ENCODE assay signal across 8 cellular contexts in genomic region chr13:49584771-49585182, GRCh38. TPM values are rescaled to one million over a fixed set of nuclear protein-coding genes. Genes with fewer than 3 reads are reported as not detected.
DNase-seq lines count a peak whose midpoint lies in the region; ATAC-seq and TF ChIP-seq lines count a peak whose summit lies in the region.

No MANE protein-coding gene starts in this region.

- DNase-seq in BE2C (no peak), left ventricle myocardium inferior (no peak), mucosa of gallbladder (ENCODE audit: low spot score) (no peak), GM13977 (ENCODE audit: low spot score) (no peak)
- DNase-seq in activated T-helper 1 cell treated with anti-CD3 and anti-CD28 coated beads, Interleukin-12 subunit alpha, Interleukin-12 subunit beta, Interleukin-2, Interleukin-4 antibody, amounts not matched to agents 30 ng/mL and 10 ng/mL and 1 ng/mL, durations not matched to agents 14 hours and 24 hours and 36 hours (ENCODE audit: low spot score): no peak

- H3K4me1 ChIP-seq in BE2C (no peaks in the 10 kb centered on the region), left ventricle myocardium inferior (peaks cover 30% of the 10 kb centered on the region), rectal smooth muscle tissue (ENCODE audit: control insufficient read depth, insufficient read depth, low read length) (no peaks in the 10 kb centered on the region)

- H3K27ac Mint-ChIP-seq in activated T-helper 1 cell treated with anti-CD3 and anti-CD28 coated beads, Interleukin-12 subunit alpha, Interleukin-12 subunit beta, Interleukin-2, Interleukin-4 antibody, amounts not matched to agents 30 ng/mL and 10 ng/mL and 1 ng/mL, durations not matched to agents 14 hours and 24 hours and 36 hours: peak overlapping the region; percentile 93

- H3K27me3 ChIP-seq in BE2C (no peaks in the 10 kb centered on the region), left ventricle myocardium inferior (ENCODE audit: low read depth) (no peaks in the 10 kb centered on the region), rectal smooth muscle tissue (ENCODE audit: control insufficient read depth, insufficient read depth, low read length) (no peaks in the 10 kb centered on the region)

- H3K4me1 Mint-ChIP-seq in activated T-helper 1 cell treated with anti-CD3 and anti-CD28 coated beads, Interleukin-12 subunit alpha, Interleukin-12 subunit beta, Interleukin-2, Interleukin-4 antibody, amounts not matched to agents 30 ng/mL and 10 ng/mL and 1 ng/mL, durations not matched to agents 14 hours and 24 hours and 36 hours (ENCODE audit: low read depth): peaks cover 20% of the 10 kb centered on the region

- in situ Hi-C loops in GM13977 (cut with MboI; ENCODE audit: low pct_unique_long_range_greater_than_20kb, low sequenced_read_pairs, unreplicated experiment): no loop called here

- H3K9me3 Mint-ChIP-seq in activated T-helper 1 cell treated with anti-CD3 and anti-CD28 coated beads, Interleukin-12 subunit alpha, Interleukin-12 subunit beta, Interleukin-2, Interleukin-4 antibody, amounts not matched to agents 30 ng/mL and 10 ng/mL and 1 ng/mL, durations not matched to agents 14 hours and 24 hours and 36 hours: no peaks in the 10 kb centered on the region

- peaks cover 10% of the 10 kb centered on the region for H3K36me3 Mint-ChIP-seq in activated T-helper 1 cell treated with anti-CD3 and anti-CD28 coated beads, Interleukin-12 subunit alpha, Interleukin-12 subunit beta, Interleukin-2, Interleukin-4 antibody, amounts not matched to agents 30 ng/mL and 10 ng/mL and 1 ng/mL, durations not matched to agents 14 hours and 24 hours and 36 hours (ENCODE audit: low read depth)

- peak overlapping the region; percentile 87 for H3K27ac ChIP-seq in left ventricle myocardium inferior (replicated peaks)
- peak overlapping the region; percentile 67 for H3K27ac ChIP-seq in rectal smooth muscle tissue (ENCODE audit: low read depth, low read length)

- no peaks in the 10 kb centered on the region for H3K27me3 Mint-ChIP-seq in activated T-helper 1 cell treated with anti-CD3 and anti-CD28 coated beads, Interleukin-12 subunit alpha, Interleukin-12 subunit beta, Interleukin-2, Interleukin-4 antibody, amounts not matched to agents 30 ng/mL and 10 ng/mL and 1 ng/mL, durations not matched to agents 14 hours and 24 hours and 36 hours (ENCODE audit: insufficient read depth)

- TF ChIP-seq CTCF in BE2C (IDR thresholded peaks at IDR 0.05; ENCODE audit: low read depth, low read length): no peak
- no peak for TF ChIP-seq CTCF in left ventricle myocardium inferior (IDR thresholded peaks at IDR 0.05; ENCODE audit: borderline replicate concordance)
- no peak for TF ChIP-seq CTCF in GM13977 (IDR thresholded peaks at IDR 0.05; ENCODE audit: extremely low read depth, insufficient read depth, missing control alignments)

- H3K4me3 Mint-ChIP-seq in activated T-helper 1 cell treated with anti-CD3 and anti-CD28 coated beads, Interleukin-12 subunit alpha, Interleukin-12 subunit beta, Interleukin-2, Interleukin-4 antibody, amounts not matched to agents 30 ng/mL and 10 ng/mL and 1 ng/mL, durations not matched to agents 14 hours and 24 hours and 36 hours: peak overlapping the region; percentile 90

- no peaks in the 10 kb centered on the region for H3K9me3 ChIP-seq in BE2C
- no peaks in the 10 kb centered on the region for H3K9me3 ChIP-seq in left ventricle myocardium inferior (replicated peaks)

- peak overlapping the region; percentile 61 for H3K9ac ChIP-seq in rectal smooth muscle tissue (ENCODE audit: low read length)

- ATAC-seq in GM19351 (IDR thresholded peaks at IDR 0.05; ENCODE audit: unreplicated experiment): peak; percentile 20
- ATAC-seq in HG03439 (IDR thresholded peaks at IDR 0.05; ENCODE audit: unreplicated experiment): peak; percentile 26

- H3K36me3 ChIP-seq in BE2C: peaks cover 6% of the 10 kb centered on the region; the same call in 1 of the 2 replicates
- peaks cover 15% of the 10 kb centered on the region for H3K36me3 ChIP-seq in left ventricle myocardium inferior
- H3K36me3 ChIP-seq in rectal smooth muscle tissue (ENCODE audit: control insufficient read depth, insufficient read depth, low read length): peaks cover 7% of the 10 kb centered on the region

- intact Hi-C loops in activated T-helper 1 cell treated with anti-CD3 and anti-CD28 coated beads, Interleukin-12 subunit alpha, Interleukin-12 subunit beta, Interleukin-2, Interleukin-4 antibody, amounts not matched to agents 30 ng/mL and 10 ng/mL and 1 ng/mL, durations not matched to agents 14 hours and 24 hours and 36 hours (cut with micrococcal nuclease): loop anchor here (1.0 to 5.0 kb wide), 8 partner anchors 8 to 498 kb away; partner anchors contain the start of genes CAB39L, CDADC1, EBPL and SETDB2
- intact Hi-C loops in left ventricle myocardium inferior (cut with micrococcal nuclease): no loop called here

- H3K4me3 ChIP-seq in BE2C (ENCODE audit: low read depth, low read length) (peak overlapping the region; percentile 95), left ventricle myocardium inferior (peak overlapping the region; percentile 82), rectal smooth muscle tissue (ENCODE audit: low read length) (peak overlapping the region; percentile 88)

RNA-seq across cellular contexts. Expression of gene RCBTB1, which starts 0.6 kb away (rescaled TPM):
- polyA plus RNA-seq in BE2C (2012; ENCODE audit: insufficient read depth, insufficient read length, low read depth): 13.7 TPM
- total RNA-seq in activated T-helper 1 cell treated with anti-CD3 and anti-CD28 coated beads, Interleukin-12 subunit alpha, Interleukin-12 subunit beta, Interleukin-2, Interleukin-4 antibody, amounts not matched to agents 30 ng/mL and 10 ng/mL and 1 ng/mL, durations not matched to agents 14 hours and 24 hours and 36 hours: 14.9 and 16.3 TPM in 2 replicates
- 21.6 TPM for total RNA-seq in left ventricle myocardium inferior
- 22.8 TPM for total RNA-seq in mucosa of gallbladder

RNA-seq across cellular contexts. Expression of gene ARL11, which starts 43.5 kb away (rescaled TPM):
- polyA plus RNA-seq in BE2C (2012; ENCODE audit: insufficient read depth, insufficient read length, low read depth): 0.15 TPM
- total RNA-seq in activated T-helper 1 cell treated with anti-CD3 and anti-CD28 coated beads, Interleukin-12 subunit alpha, Interleukin-12 subunit beta, Interleukin-2, Interleukin-4 antibody, amounts not matched to agents 30 ng/mL and 10 ng/mL and 1 ng/mL, durations not matched to agents 14 hours and 24 hours and 36 hours: 0.80 and 0.93 TPM in 2 replicates
- 0.52 TPM for total RNA-seq in left ventricle myocardium inferior
- total RNA-seq in mucosa of gallbladder: 2.8 TPM
